ENCODE assay signal across 23 cellular contexts in the genomic region with DNA sequence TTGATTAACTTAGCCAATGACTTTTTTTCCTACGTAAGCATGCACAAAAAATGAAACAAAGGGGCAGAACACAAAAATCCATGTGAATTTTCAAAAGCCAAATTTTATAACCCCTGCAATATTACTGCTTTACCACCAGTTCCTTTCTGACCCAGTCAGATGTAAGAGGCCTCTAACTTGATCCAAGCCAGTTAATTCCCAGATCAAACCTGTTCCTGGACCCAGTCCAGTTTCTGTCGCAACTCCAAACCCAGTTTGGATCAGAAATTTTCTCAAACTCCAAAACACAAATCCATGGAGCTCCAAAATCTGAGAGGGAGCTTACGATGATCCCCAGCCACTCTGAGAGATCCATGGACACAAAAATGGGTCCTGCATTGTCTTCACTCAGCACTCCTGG. TPM values are rescaled to one million over a fixed set of nuclear protein-coding genes. Genes with fewer than 3 reads are reported as not detected.
DNase-seq lines count a peak whose midpoint lies in the region; ATAC-seq and TF ChIP-seq lines count a peak whose summit lies in the region.
"Had no signal": no experiment of that assay in that cellular context is flagged by ENCODE, and none has a peak within 500 bp of the region (broad histone marks: within the 10 kb centered on the region; RNA-seq: fewer than 3 reads in every experiment).

No MANE protein-coding gene starts in this region.

- TF ChIP-seq POLR2A in thyroid gland (IDR thresholded peaks at IDR 0.05) = no peak

- no peak overlapping the region for H3K27ac ChIP-seq in mammary epithelial cell (ENCODE audit: insufficient read depth, low read depth, low read length)
- no peak overlapping the region for H3K27ac ChIP-seq in thyroid gland
- H3K27ac ChIP-seq: 22Rv1 had no signal

- H4K20me1 ChIP-seq in mammary epithelial cell (ENCODE audit: insufficient read depth, low read length) = no peaks in the 10 kb centered on the region

- no peaks in the 10 kb centered on the region for H3K9me3 Mint-ChIP-seq in MCF 10A (ENCODE audit: unreplicated experiment)
- no peaks in the 10 kb centered on the region; the same call in 1 of the 2 replicates for H3K9me3 Mint-ChIP-seq in WTC11

- no peaks in the 10 kb centered on the region for H3K4me1 ChIP-seq in mammary epithelial cell (ENCODE audit: insufficient read depth, low read length)
- no peaks in the 10 kb centered on the region for H3K4me1 ChIP-seq in thyroid gland
- H3K4me1 ChIP-seq: BE2C had no signal

- H3K4me3 ChIP-seq in mammary epithelial cell (replicated peaks in 1 of 3; ENCODE audit: insufficient read depth in 1 of 3, low read depth in 2 of 3, low read length in 3 of 3) = no peak overlapping the region
- no peak overlapping the region for H3K4me3 ChIP-seq in fibroblast of the aortic adventitia (ENCODE audit: low read depth, low read length)
- H3K4me3 ChIP-seq in thyroid gland (replicated peaks in 1 of 3) = no peak overlapping the region

- H3K36me3 Mint-ChIP-seq in MCF 10A (ENCODE audit: insufficient read depth, unreplicated experiment) (no peaks in the 10 kb centered on the region), WTC11 (no peaks in the 10 kb centered on the region)
- H3K36me3 Mint-ChIP-seq: CD14-positive monocyte had no signal

- in situ Hi-C loops in mammary epithelial cell (cut with MboI; ENCODE audit: low sequenced_read_pairs in 2 of 2) = no loop called here

- no TSS peak for BruUV-seq in MCF 10A (replicated peaks; lab: Mats Ljungman, UMichigan)
- BruUV-seq in mammary epithelial cell (replicated peaks; lab: Mats Ljungman, UMichigan) = no TSS peak

- H3K4me2 ChIP-seq in mammary epithelial cell (ENCODE audit: insufficient read depth, low read depth, low read length) = no peak overlapping the region

- H2AFZ ChIP-seq in mammary epithelial cell (ENCODE audit: low read depth, low read length) = no peak overlapping the region

- 95% methylated on average over 3 of the region's 3 CpGs for WGBS in mammary epithelial cell (ENCODE audit: low coverage, missing lambda C conversion rate)
- 72 to 77% methylated on average over 3 of the region's 3 CpGs for WGBS in thyroid gland, 2 donors

- H3K27ac Mint-ChIP-seq in MCF 10A (ENCODE audit: low read depth, unreplicated experiment) (no peak overlapping the region), WTC11 (peak overlapping the region; percentile 38; the same call in 1 of the 2 replicates)
- H3K27ac Mint-ChIP-seq: CD14-positive monocyte had no signal

- H3K4me1 Mint-ChIP-seq in MCF 10A (ENCODE audit: insufficient read depth, unreplicated experiment) = no peaks in the 10 kb centered on the region
- peaks cover 40% of the 10 kb centered on the region for H3K4me1 Mint-ChIP-seq in WTC11
- H3K4me1 Mint-ChIP-seq: CD14-positive monocyte had no signal

- no peaks in the 10 kb centered on the region for H3K79me2 ChIP-seq in mammary epithelial cell (ENCODE audit: insufficient read depth, low read length)

- no peak for TF ChIP-seq CTCF in MCF 10A (IDR thresholded peaks at IDR 0.05; ENCODE audit: unreplicated experiment)
- TF ChIP-seq CTCF in mammary epithelial cell (conservative IDR thresholded peaks at IDR 0.05 in 1 of 2, IDR thresholded peaks at IDR 0.05 in 1 of 2; ENCODE audit: extremely low read depth in 1 of 2, insufficient read depth in 1 of 2, low read depth in 1 of 2, low read length in 2 of 2) = no peak
- TF ChIP-seq CTCF in WTC11 (IDR thresholded peaks at IDR 0.05) = no peak
- TF ChIP-seq CTCF in fibroblast of the aortic adventitia (IDR thresholded peaks at IDR 0.05; ENCODE audit: insufficient read depth, low read length) = no peak
- peak in 3 of 6 experiments; percentile 17 to 39 (median 31) for TF ChIP-seq CTCF in thyroid gland (IDR thresholded peaks at IDR 0.05)

- H3K27me3 ChIP-seq in mammary epithelial cell (ENCODE audit: insufficient read depth, low read length) (peaks cover 2% of the 10 kb centered on the region), thyroid gland (no peaks in the 10 kb centered on the region)
- H3K27me3 ChIP-seq: BE2C had no signal

- DNase-seq in MCF 10A (ENCODE audit: unreplicated experiment) (peak; percentile 14), mammary epithelial cell (no peak), WTC11 (ENCODE audit: low spot score) (no peak), fibroblast of the aortic adventitia (ENCODE audit: low read depth) (peak; percentile 53), thyroid gland (peak; percentile 31 to 37), GOT3 (lab: John Stamatoyannopoulos, UW) (no peak), cerebellum (ENCODE audit: low spot score) (no peak)
- DNase-seq in stimulated activated CD4-positive, alpha-beta T cell treated with anti-CD3 and anti-CD28 coated beads, Interleukin-4, amount 100 ng/mL, for 4 hours = no peak
- DNase-seq: BE2C, Calu3, DMS79 treated with DMSO at 0.1 percent for 48 hours, KG1, NCI-H1092, NCI-H1417 treated with DMSO at 0.1 percent for 48 hours, NCI-H1694 treated with DMSO at 0.1 percent for 48 hours, NCI-H2081, NCI-H2227 treated with DMSO at 0.1 percent for 48 hours, NCI-H510A, NCI-H69, SHP77 treated with DMSO at 0.1 percent for 48 hours had no signal

- intact Hi-C loops in MCF 10A (cut with micrococcal nuclease) (no loop called here), mammary epithelial cell (cut with micrococcal nuclease) (no loop called here), thyroid gland (cut with DNase I) (no loop called here)

- ATAC-seq in WTC11 = no peak

- H3K4me3 Mint-ChIP-seq in MCF 10A (ENCODE audit: unreplicated experiment) (no peak overlapping the region), WTC11 (no peak overlapping the region)
- H3K4me3 Mint-ChIP-seq: CD14-positive monocyte had no signal

- POLR2A ChIA-PET in MCF 10A (lab: Yijun Ruan, JAX) = no interaction called here
- POLR2A ChIA-PET in WTC11 (lab: Charles Lee) = no interaction called here

- CTCF ChIA-PET in MCF 10A (lab: Yijun Ruan, JAX) (no interaction called here), mammary epithelial cell (lab: Charles Lee; ENCODE audit: low non-redundant PET) (no interaction called here), WTC11 (lab: Charles Lee) (no interaction called here)

- H3K36me3 ChIP-seq in mammary epithelial cell (ENCODE audit: insufficient read depth, low read length) (no peaks in the 10 kb centered on the region), thyroid gland (no peaks in the 10 kb centered on the region)
- H3K36me3 ChIP-seq: BE2C had no signal

- no peaks in the 10 kb centered on the region for H3K27me3 Mint-ChIP-seq in MCF 10A (ENCODE audit: insufficient read depth, unreplicated experiment)
- no peaks in the 10 kb centered on the region; the same call in 1 of the 2 replicates for H3K27me3 Mint-ChIP-seq in WTC11 (ENCODE audit: low read depth)

- dilution Hi-C loops in mammary epithelial cell (cut with HindIII; ENCODE audit: low sequenced_read_pairs) = no loop called here

- H3K9ac ChIP-seq in mammary epithelial cell (ENCODE audit: insufficient read depth, low read length) = no peak overlapping the region

- H3K9me3 ChIP-seq in mammary epithelial cell (replicated peaks; ENCODE audit: insufficient read depth, low read length) (no peaks in the 10 kb centered on the region), thyroid gland (no peaks in the 10 kb centered on the region)
- H3K9me3 ChIP-seq: BE2C had no signal

TF ChIP-seq in WTC11, 78 proteins besides CTCF, POLR2A, EP300 and RAD21:
- TF ChIP-seq ZBTB21 (CRISPR knock-in tag; IDR thresholded peaks at IDR 0.05; ENCODE audit: borderline replicate concordance) (no peak), ZNF138 (CRISPR knock-in tag; conservative IDR thresholded peaks at IDR 0.05) (no peak), TEAD1 (CRISPR knock-in tag; IDR thresholded peaks at IDR 0.05) (no peak), ESRRA (CRISPR knock-in tag; IDR thresholded peaks at IDR 0.05; ENCODE audit: borderline replicate concordance) (no peak), RELA (CRISPR knock-in tag; IDR thresholded peaks at IDR 0.05; ENCODE audit: borderline replicate concordance) (no peak)
- TF ChIP-seq, protein P1, sequence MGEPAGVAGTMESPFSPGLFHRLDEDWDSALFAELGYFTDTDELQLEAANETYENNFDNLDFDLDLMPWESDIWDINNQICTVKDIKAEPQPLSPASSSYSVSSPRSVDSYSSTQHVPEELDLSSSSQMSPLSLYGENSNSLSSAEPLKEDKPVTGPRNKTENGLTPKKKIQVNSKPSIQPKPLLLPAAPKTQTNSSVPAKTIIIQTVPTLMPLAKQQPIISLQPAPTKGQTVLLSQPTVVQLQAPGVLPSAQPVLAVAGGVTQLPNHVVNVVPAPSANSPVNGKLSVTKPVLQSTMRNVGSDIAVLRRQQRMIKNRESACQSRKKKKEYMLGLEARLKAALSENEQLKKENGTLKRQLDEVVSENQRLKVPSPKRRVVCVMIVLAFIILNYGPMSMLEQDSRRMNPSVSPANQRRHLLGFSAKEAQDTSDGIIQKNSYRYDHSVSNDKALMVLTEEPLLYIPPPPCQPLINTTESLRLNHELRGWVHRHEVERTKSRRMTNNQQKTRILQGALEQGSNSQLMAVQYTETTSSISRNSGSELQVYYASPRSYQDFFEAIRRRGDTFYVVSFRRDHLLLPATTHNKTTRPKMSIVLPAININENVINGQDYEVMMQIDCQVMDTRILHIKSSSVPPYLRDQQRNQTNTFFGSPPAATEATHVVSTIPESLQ (CRISPR knock-in tag; IDR thresholded peaks at IDR 0.05) = no peak
- TF ChIP-seq, protein P2, sequence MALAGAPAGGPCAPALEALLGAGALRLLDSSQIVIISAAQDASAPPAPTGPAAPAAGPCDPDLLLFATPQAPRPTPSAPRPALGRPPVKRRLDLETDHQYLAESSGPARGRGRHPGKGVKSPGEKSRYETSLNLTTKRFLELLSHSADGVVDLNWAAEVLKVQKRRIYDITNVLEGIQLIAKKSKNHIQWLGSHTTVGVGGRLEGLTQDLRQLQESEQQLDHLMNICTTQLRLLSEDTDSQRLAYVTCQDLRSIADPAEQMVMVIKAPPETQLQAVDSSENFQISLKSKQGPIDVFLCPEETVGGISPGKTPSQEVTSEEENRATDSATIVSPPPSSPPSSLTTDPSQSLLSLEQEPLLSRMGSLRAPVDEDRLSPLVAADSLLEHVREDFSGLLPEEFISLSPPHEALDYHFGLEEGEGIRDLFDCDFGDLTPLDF (CRISPR knock-in tag; IDR thresholded peaks at IDR 0.05) = no peak
- TF ChIP-seq, protein P3, sequence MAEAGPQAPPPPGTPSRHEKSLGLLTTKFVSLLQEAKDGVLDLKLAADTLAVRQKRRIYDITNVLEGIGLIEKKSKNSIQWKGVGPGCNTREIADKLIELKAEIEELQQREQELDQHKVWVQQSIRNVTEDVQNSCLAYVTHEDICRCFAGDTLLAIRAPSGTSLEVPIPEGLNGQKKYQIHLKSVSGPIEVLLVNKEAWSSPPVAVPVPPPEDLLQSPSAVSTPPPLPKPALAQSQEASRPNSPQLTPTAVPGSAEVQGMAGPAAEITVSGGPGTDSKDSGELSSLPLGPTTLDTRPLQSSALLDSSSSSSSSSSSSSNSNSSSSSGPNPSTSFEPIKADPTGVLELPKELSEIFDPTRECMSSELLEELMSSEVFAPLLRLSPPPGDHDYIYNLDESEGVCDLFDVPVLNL (CRISPR knock-in tag; IDR thresholded peaks at IDR 0.05; ENCODE audit: borderline replicate concordance, low read depth) = no peak

RNA-seq across cellular contexts. Expression of a gene that starts 7.8 kb away (rescaled TPM):
- not detected in 2 replicates for total RNA-seq in MCF 10A (2022)
- under 1 TPM; 0.47 to 0.67 TPM for total RNA-seq in mammary epithelial cell
- 0.08 TPM for polyA plus RNA-seq in mammary epithelial cell
- not detected for polyA minus RNA-seq in mammary epithelial cell
- 5.2 to 7.3 TPM (median 6.1 TPM) in 3 replicates for total RNA-seq in WTC11 (2021)
- 0.57 and 0.72 TPM in 2 replicates for total RNA-seq in fibroblast of the aortic adventitia (ENCODE audit: low replicate concordance)
- 1 to 10 TPM; 4.0 to 9.3 (median 5.9) TPM for total RNA-seq in thyroid gland
- total RNA-seq in cerebellum = 0.64 TPM
- total RNA-seq: Calu3, HT-29 had no signal
- polyA plus RNA-seq: CD14-positive monocyte had no signal

Comparison
In these comparisons a context has a peak if more than half of its experiments do, and no peak if none do; other contexts are left out.
1. DNase-seq: peak in MCF 10A (single experiment), fibroblast of the aortic adventitia (single experiment) and thyroid gland (2 of 2); none in mammary epithelial cell (single experiment), WTC11 (single experiment), GOT3 (single experiment), stimulated activated CD4-positive, alpha-beta T cell treated with anti-CD3 and anti-CD28 coated beads, Interleukin-4, amount 100 ng/mL, for 4 hours (0 of 2) and cerebellum (single experiment).